ENCODE assay signal across 26 cellular contexts in genomic region chr20:600141-600540, GRCh38. TPM values are rescaled to one million over a fixed set of nuclear protein-coding genes. Genes with fewer than 3 reads are reported as not detected.
"Had no signal": no experiment of that assay in that cellular context is flagged by ENCODE, and none has a peak within 500 bp of the region (broad histone marks: within the 10 kb centered on the region; RNA-seq: fewer than 3 reads in every experiment).

No MANE protein-coding gene starts in this region.

- H3K4me1 ChIP-seq: lower lobe of right lung, pancreas, right lobe of liver, suprapubic skin, tibial artery, uterus had no signal

- H3K79me2 ChIP-seq: hepatocyte had no signal

- H2AFZ ChIP-seq: hepatocyte had no signal

- H3K4me2 ChIP-seq: hepatocyte had no signal

- H3K4me3 ChIP-seq: heart left ventricle, hepatocyte, lower lobe of right lung, pancreas, psoas muscle, right atrium auricular region, right lobe of liver, spleen, suprapubic skin, thoracic aorta, tibial artery, uterus had no signal

- H3K27ac ChIP-seq: hepatocyte, lower lobe of right lung, pancreas, psoas muscle, right atrium auricular region, right lobe of liver, spleen, suprapubic skin, thoracic aorta, tibial artery, uterus had no signal

- H3K36me3 ChIP-seq: lower lobe of right lung, pancreas, right atrium auricular region, right lobe of liver, spleen, suprapubic skin, thoracic aorta, tibial artery, uterus had no signal

- H3K27me3 ChIP-seq: heart left ventricle, pancreas, right atrium auricular region, right lobe of liver, suprapubic skin, uterus had no signal

- ATAC-seq: heart left ventricle; left cardiac atrium; left lobe of liver; lower lobe of right lung; natural killer cell; pancreas; psoas muscle; right lobe of liver; stimulated activated effector memory CD8-positive, alpha-beta T cell treated with anti-CD3 and anti-CD28 coated beads, Interleukin-12 subunit alpha, Interleukin-12 subunit beta, amount 100 ng/mL, for 72 hours had no signal

- DNase-seq: glutamatergic neuron; heart left ventricle; kidney glomerular epithelial cell; left cardiac atrium; lower lobe of right lung; mammary epithelial cell; mesenchymal stem cell; naive B cell; natural killer cell; pancreas; psoas muscle; small intestine; spleen; stimulated activated CD4-positive, alpha-beta T cell treated with anti-CD3 and anti-CD28 coated beads, Interleukin-4, amount 100 ng/mL, for 24 hours; stimulated activated naive CD4-positive, alpha-beta T cell; uterus had no signal

- H3K9me3 ChIP-seq: heart left ventricle, lower lobe of right lung, pancreas, psoas muscle, right atrium auricular region, right lobe of liver, spleen, suprapubic skin, thoracic aorta, tibial artery, uterus had no signal

RNA-seq across cellular contexts. Expression of gene TCF15, which starts 10.0 kb away (rescaled TPM):
- total RNA-seq: hepatocyte, left lobe of liver, liver, mammary epithelial cell, mononuclear cell, thoracic aorta had no signal
